In genomic region chr1:224995602-224996001, GRCh38 we compare ENCODE assay signal across 26 cellular contexts.
DNase-seq lines count a peak whose midpoint lies in the region; ATAC-seq, FAIRE-seq and TF ChIP-seq lines count a peak whose summit lies in the region.
"Had no signal": no experiment of that assay in that cellular context is flagged by ENCODE, and none has a peak within 500 bp of the region (broad histone marks: within the 10 kb centered on the region; RNA-seq: fewer than 3 reads in every experiment).

No MANE protein-coding gene starts in this region.

- H3K4me3 ChIP-seq in HepG2 (replicated peaks in 1 of 3; ENCODE audit: insufficient read depth in 1 of 3, low read depth in 2 of 3, low read length in 3 of 3) (no peak overlapping the region), right lobe of liver (no peak overlapping the region), HCT116 (replicated peaks in 1 of 2; ENCODE audit: low read depth in 1 of 2, low read length in 2 of 2) (no peak overlapping the region)
- H3K4me3 ChIP-seq: A549; BLaER1 treated with 17β-estradiol and CSF1 and Interleukin-3, amounts not matched to agents 10 nM and 100 nM had no signal

- no peaks in the 10 kb centered on the region for H3K4me1 Mint-ChIP-seq in activated T-cell treated with anti-CD3 and anti-CD28 coated beads, Interleukin-2, amount 50 U/mL, for 72 hours (ENCODE audit: low read depth)
- H3K4me1 Mint-ChIP-seq: B cell had no signal

- 91% methylated on average over 1 of the region's 1 CpG for WGBS in HepG2 (ENCODE audit: low lambda C conversion rate)
- 89% methylated on average over 1 of the region's 1 CpG for WGBS in right lobe of liver (ENCODE audit: insufficient coverage, low coverage, low lambda C conversion rate, missing lambda C conversion rate)

- DNase-seq in HepG2 (ENCODE audit: low spot score) (no peak), right lobe of liver (no peak), HCT116 (ENCODE audit: low read depth, low spot score) (no peak), frontal cortex (ENCODE audit: low spot score in 2 of 2) (no peak)
- DNase-seq in stimulated activated CD4-positive, alpha-beta T cell treated with anti-CD3 and anti-CD28 coated beads, Interleukin-1b, Interleukin-23, amount 100 ng/mL, for 48 hours: no peak
- DNase-seq in activated T-cell treated with anti-CD3 and anti-CD28 coated beads, Interleukin-2, amount 50 U/mL, for 72 hours: no peak
- DNase-seq: AML-193; Caco-2; CD4-positive, alpha-beta T cell; CD8-positive, alpha-beta T cell; DMS 273 treated with DMSO at 0.1 percent for 48 hours; DMS153; DMS53; DMS79; DND-41; EL; GF-D8 had no signal

- H3K4me3 Mint-ChIP-seq in activated T-cell treated with anti-CD3 and anti-CD28 coated beads, Interleukin-2, amount 50 U/mL, for 72 hours: no peak overlapping the region
- H3K4me3 Mint-ChIP-seq: B cell; CD4-positive, alpha-beta T cell; CD8-positive, alpha-beta T cell had no signal

- TF ChIP-seq CTCF in HepG2 (CRISPR knock-in tag; IDR thresholded peaks at IDR 0.05) (no peak), right lobe of liver (IDR thresholded peaks at IDR 0.05) (no peak), HCT116 (IDR thresholded peaks at IDR 0.05 in 2 of 3, conservative IDR thresholded peaks at IDR 0.05 in 1 of 3; ENCODE audit: borderline replicate concordance in 1 of 3, insufficient read depth in 1 of 3, low read depth in 2 of 3, low read length in 2 of 3) (no peak)

- TF ChIP-seq POLR2A in HepG2 (IDR thresholded peaks at IDR 0.05; ENCODE audit: insufficient read depth in 1 of 2, low read depth in 2 of 2, low read length in 2 of 2): no peak
- TF ChIP-seq POLR2A in right lobe of liver (IDR thresholded peaks at IDR 0.05): no peak
- TF ChIP-seq POLR2A in HCT116 (IDR thresholded peaks at IDR 0.05; ENCODE audit: borderline replicate concordance, extremely low read depth, insufficient read depth, insufficient read length): no peak
- no peak for TF ChIP-seq POLR2A in GM18505 (IDR thresholded peaks at IDR 0.05; ENCODE audit: borderline replicate concordance, extremely low read depth, insufficient read depth, insufficient read length)

- RAD21 ChIA-PET in HCT116 (lab: Charles Lee; ENCODE audit: low non-redundant PET in 1 of 2, low total read pairs in 2 of 2, uncharacterized antibody in 2 of 2, unreplicated experiment in 2 of 2): no interaction called here

- H3K27ac ChIP-seq in HepG2 (ENCODE audit: extremely low read length, insufficient read depth, low read length) (no peak overlapping the region), right lobe of liver (no peak overlapping the region), HCT116 (ENCODE audit: low read depth, low read length) (no peak overlapping the region)
- H3K27ac ChIP-seq: 22Rv1; A549; BLaER1 treated with 17β-estradiol and CSF1 and Interleukin-3, amounts not matched to agents 10 nM and 100 nM; C4-2B had no signal

- BruUV-seq in HepG2 (replicated peaks; lab: Mats Ljungman, UMichigan) (no TSS peak), HCT116 (replicated peaks; lab: Mats Ljungman, UMichigan) (no TSS peak)

- no peak for ATAC-seq in HepG2
- ATAC-seq in right lobe of liver: no peak
- ATAC-seq in HCT116: no peak
- no peak for ATAC-seq in GM18505 (IDR thresholded peaks at IDR 0.05; ENCODE audit: unreplicated experiment)
- no peak for ATAC-seq in activated T-cell treated with anti-CD3 and anti-CD28 coated beads, Interleukin-2, amount 50 U/mL, for 72 hours (replicated peaks in 1 of 2)
- ATAC-seq: A549; CD8-positive, alpha-beta T cell had no signal

- no peak for TF ChIP-seq RAD21 in HepG2 (CRISPR knock-in tag; IDR thresholded peaks at IDR 0.05)
- TF ChIP-seq RAD21 in HCT116 (IDR thresholded peaks at IDR 0.05; ENCODE audit: low read depth): no peak

- POLR2A ChIA-PET in HepG2 (lab: Yijun Ruan, JAX) (no interaction called here), HCT116 (lab: Charles Lee) (no interaction called here)

- H3K79me2 ChIP-seq in HepG2 (ENCODE audit: insufficient read depth, low read length) (no peaks in the 10 kb centered on the region), HCT116 (ENCODE audit: insufficient read depth, low read length) (no peaks in the 10 kb centered on the region)

- no peak overlapping the region for H3K4me2 ChIP-seq in HepG2 (ENCODE audit: low read depth, low read length)
- H3K4me2 ChIP-seq in HCT116 (ENCODE audit: low read length): no peak overlapping the region
- H3K4me2 ChIP-seq: A549; BLaER1 treated with 17β-estradiol and CSF1 and Interleukin-3, amounts not matched to agents 10 nM and 100 nM had no signal

- CTCF ChIA-PET in HepG2 (lab: Yijun Ruan, JAX; ENCODE audit: low intra/inter-chr PET ratio, low total read pairs) (no interaction called here), HCT116 (lab: Charles Lee) (no interaction called here)

- H2AFZ ChIP-seq in HepG2 (ENCODE audit: low read length) (no peak overlapping the region), HCT116 (ENCODE audit: low read depth, low read length, poor library complexity, severe bottlenecking) (no peak overlapping the region)

- peaks cover 5% of the 10 kb centered on the region for H3K27me3 Mint-ChIP-seq in activated T-cell treated with anti-CD3 and anti-CD28 coated beads, Interleukin-2, amount 50 U/mL, for 72 hours (ENCODE audit: low read depth)
- H3K27me3 Mint-ChIP-seq: B cell; CD4-positive, alpha-beta T cell had no signal

- FAIRE-seq in HepG2 (lab: Jason Lieb, UNC): no peak
- peak; percentile 69 for FAIRE-seq in TTC549 (lab: Jason Lieb, UNC)
- peak; percentile 15 for FAIRE-seq in frontal cortex (lab: Jason Lieb, UNC)
- FAIRE-seq: A549, GM12891, GM18507 had no signal

- peaks cover 0 to 5% of the 10 kb centered on the region in 2 donors for H3K36me3 Mint-ChIP-seq in activated T-cell treated with anti-CD3 and anti-CD28 coated beads, Interleukin-2, amount 50 U/mL, for 72 hours (ENCODE audit: insufficient read depth in 2 of 2)
- H3K36me3 Mint-ChIP-seq: CD8-positive, alpha-beta T cell had no signal

- no peaks in the 10 kb centered on the region for H3K4me1 ChIP-seq in HepG2 (ENCODE audit: insufficient read depth, low read length)
- no peaks in the 10 kb centered on the region for H3K4me1 ChIP-seq in right lobe of liver
- H3K4me1 ChIP-seq in HCT116 (ENCODE audit: control insufficient read depth in 1 of 2, insufficient read depth in 2 of 2, low read length in 2 of 2): peaks cover 3 to 8% of the 10 kb centered on the region in 2 experiments; a peak in 2 of 4 replicates
- H3K4me1 ChIP-seq: A549, Caco-2 had no signal

- H3K27me3 ChIP-seq in HepG2 (ENCODE audit: control insufficient read depth in 1 of 2, insufficient read depth in 2 of 2, low read length in 2 of 2) (no peaks in the 10 kb centered on the region), right lobe of liver (no peaks in the 10 kb centered on the region), HCT116 (ENCODE audit: insufficient read depth, low read length) (no peaks in the 10 kb centered on the region)
- H3K27me3 ChIP-seq: BLaER1 treated with 17β-estradiol and CSF1 and Interleukin-3, amounts not matched to agents 10 nM and 100 nM had no signal

- H3K27ac Mint-ChIP-seq in activated T-cell treated with anti-CD3 and anti-CD28 coated beads, Interleukin-2, amount 50 U/mL, for 72 hours: no peak overlapping the region
- H3K27ac Mint-ChIP-seq: B cell; CD4-positive, alpha-beta T cell; CD8-positive, alpha-beta T cell had no signal

- intact Hi-C loops in HepG2 (cut with micrococcal nuclease; ENCODE audit: unreplicated experiment) (no loop called here), right lobe of liver (cut with DNase I) (no loop called here), HCT116 (cut with micrococcal nuclease) (no loop called here)

- H3K9ac ChIP-seq in HepG2 (ENCODE audit: insufficient read depth, low read depth, low read length): no peak overlapping the region
- H3K9ac ChIP-seq in HCT116 (ENCODE audit: low read length): no peak overlapping the region
- H3K9ac ChIP-seq: BLaER1 treated with 17β-estradiol and CSF1 and Interleukin-3, amounts not matched to agents 10 nM and 100 nM had no signal

- H3K9me3 ChIP-seq in HepG2 (ENCODE audit: low read length) (peaks cover 5% of the 10 kb centered on the region; the same call in 1 of the 2 replicates), right lobe of liver (no peaks in the 10 kb centered on the region), HCT116 (ENCODE audit: control insufficient read depth in 1 of 2, insufficient read depth in 1 of 2, low read depth in 1 of 2, low read length in 2 of 2) (no peaks in the 10 kb centered on the region)
- H3K9me3 ChIP-seq: A549, Caco-2 had no signal

- no peaks in the 10 kb centered on the region for H3K9me2 ChIP-seq in HCT116 (ENCODE audit: insufficient read depth)

- in situ Hi-C loops in HepG2 (cut with HindIII; ENCODE audit: extremely low pct_ligation_motif_present, low pct_unique_long_range_greater_than_20kb): no loop called here

- no peaks in the 10 kb centered on the region for H3K36me3 ChIP-seq in HepG2 (replicated peaks in 1 of 2; ENCODE audit: control insufficient read depth in 1 of 2, insufficient read depth in 2 of 2, low read length in 2 of 2)
- no peaks in the 10 kb centered on the region for H3K36me3 ChIP-seq in right lobe of liver
- no peaks in the 10 kb centered on the region for H3K36me3 ChIP-seq in HCT116 (ENCODE audit: control insufficient read depth in 1 of 2, insufficient read depth in 2 of 2, low read length in 2 of 2)
- H3K36me3 ChIP-seq: BLaER1 treated with 17β-estradiol and CSF1 and Interleukin-3, amounts not matched to agents 10 nM and 100 nM had no signal

- H4K20me1 ChIP-seq in HepG2 (ENCODE audit: insufficient read depth, low read length) (no peaks in the 10 kb centered on the region), HCT116 (ENCODE audit: insufficient read depth) (no peaks in the 10 kb centered on the region)
- H4K20me1 ChIP-seq: BLaER1 treated with 17β-estradiol and CSF1 and Interleukin-3, amounts not matched to agents 10 nM and 100 nM had no signal

- H3K9me3 Mint-ChIP-seq in activated T-cell treated with anti-CD3 and anti-CD28 coated beads, Interleukin-2, amount 50 U/mL, for 72 hours: peaks cover 5 to 7% of the 10 kb centered on the region in 2 donors

- TF ChIP-seq EP300 in HepG2 (IDR thresholded peaks at IDR 0.05; ENCODE audit: low read depth in 2 of 2, low read length in 2 of 2) (no peak), HepG2 (CRISPR knock-in tag; IDR thresholded peaks at IDR 0.05; ENCODE audit: borderline replicate concordance) (no peak)

TF ChIP-seq in HepG2, 621 proteins besides CTCF, POLR2A, EP300 and RAD21:
- 0 out of 2 replicates have a peak, but pooled peaks have one; percentile 81 for TF ChIP-seq ZNF160 (CRISPR knock-in tag; IDR thresholded peaks at IDR 0.05)
- no peak for TF ChIP-seq NR2C2 (CRISPR knock-in tag; IDR thresholded peaks at IDR 0.05; ENCODE audit: borderline replicate concordance)

TF ChIP-seq in HCT116, 20 proteins besides CTCF, POLR2A, EP300 and RAD21:
- TF ChIP-seq ZNF274 (IDR thresholded peaks at IDR 0.05; ENCODE audit: low read depth, low read length) (no peak), CBX3 (IDR thresholded peaks at IDR 0.05; ENCODE audit: low read depth) (peak; percentile 38; the same call in 1 of the 2 replicates), CEBPB (IDR thresholded peaks at IDR 0.05; ENCODE audit: low read depth) (no peak), EZH2 (IDR thresholded peaks at IDR 0.05) (no peak)
TF ChIP-seq in HCT116: peak in this region for 1.
